ENCODE assay signal across 30 cellular contexts in the genomic region with DNA sequence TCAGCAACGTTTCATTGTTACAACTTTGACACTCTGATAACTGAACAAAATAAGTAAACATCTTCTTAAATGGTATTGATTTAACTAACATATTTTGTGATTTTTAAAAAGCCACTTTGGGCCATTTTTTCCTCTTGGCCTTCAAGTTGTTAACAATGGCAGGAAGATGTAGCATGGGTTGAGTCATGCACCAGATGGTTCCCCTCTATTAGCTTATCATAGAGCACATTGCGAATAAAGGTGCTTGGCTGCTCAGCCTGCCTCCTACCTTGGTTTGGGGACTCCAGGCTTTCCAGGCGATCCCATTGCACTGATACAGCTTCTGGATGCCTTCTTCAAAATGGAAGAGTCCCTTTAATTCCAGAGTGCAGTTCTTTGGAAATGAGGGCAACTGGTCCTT. TPM values are rescaled to one million over a fixed set of nuclear protein-coding genes. Genes with fewer than 3 reads are reported as not detected.
"Had no signal": no experiment of that assay in that cellular context is flagged by ENCODE, and none has a peak within 500 bp of the region (broad histone marks: within the 10 kb centered on the region; RNA-seq: fewer than 3 reads in every experiment).

No MANE protein-coding gene starts in this region.

- H3K27ac ChIP-seq: brain microvascular endothelial cell, colonic mucosa, gastrocnemius medialis, heart left ventricle, transverse colon, uterus, VCaP had no signal

- FAIRE-seq: islet of Langerhans had no signal

- H3K4me1 Mint-ChIP-seq: activated T-helper 17 cell treated with anti-CD3 and anti-CD28 coated beads, Interleukin-2, amount 50 U/mL, for 72 hours; central memory CD8-positive, alpha-beta T cell; stimulated activated naive B cell treated with anti-CD40 and anti-IgM and Interleukin-4, amounts not matched to agents 10 μg/mL and 1 μg/mL and 100 μg/mL, for 72 hours had no signal

- DNase-seq: activated CD4-positive, alpha-beta T cell treated with anti-CD3 and anti-CD28 coated beads, Interleukin-2, amount 50 U/mL, for 1 hour; activated T-cell treated with anti-CD3 and anti-CD28 coated beads, Interleukin-2, amount 50 U/mL, for 1 hour; aorta; brain microvascular endothelial cell; colonic mucosa; gastrocnemius medialis; heart left ventricle; left cardiac atrium; naive thymus-derived CD4-positive, alpha-beta T cell; occipital lobe; stimulated activated CD4-positive, alpha-beta T cell treated with anti-CD3 and anti-CD28 coated beads, Interleukin-2, amount 100 ng/mL, for 48 hours; stimulated activated CD8-positive, alpha-beta memory T cell treated with anti-CD3 and anti-CD28 coated beads, Interleukin-4, amount 100 ng/mL, for 48 hours; stimulated activated naive B cell treated with anti-CD40 and anti-IgM and Interleukin-4, amounts not matched to agents 10 μg/mL and 1 μg/mL and 100 μg/mL, for 72 hours; SW 1271; transverse colon; uterus had no signal

- H3K36me3 Mint-ChIP-seq: activated naive CD4-positive, alpha-beta T cell treated with anti-CD3 and anti-CD28 coated beads, Interleukin-2, amount 50 U/mL, for 72 hours; naive thymus-derived CD4-positive, alpha-beta T cell; stimulated activated naive B cell treated with anti-CD40 and anti-IgM and Interleukin-4, amounts not matched to agents 10 μg/mL and 1 μg/mL and 100 μg/mL, for 72 hours had no signal

- H3K36me3 ChIP-seq: brain microvascular endothelial cell, colonic mucosa, gastrocnemius medialis, transverse colon, uterus had no signal

- H3K9me3 ChIP-seq: colonic mucosa, gastrocnemius medialis, heart left ventricle, transverse colon, uterus had no signal

- ATAC-seq: activated CD4-positive, CD25-positive, alpha-beta regulatory T cell treated with anti-CD3 and anti-CD28 coated beads, Interleukin-2, amount 50 U/mL, for 24 hours; activated naive CD4-positive, alpha-beta T cell treated with anti-CD3 and anti-CD28 coated beads, Interleukin-2, amount 50 U/mL, for 72 hours; activated T-helper 17 cell treated with anti-CD3 and anti-CD28 coated beads, Interleukin-2, amount 50 U/mL, for 72 hours; gastrocnemius medialis; heart left ventricle; left cardiac atrium; naive thymus-derived CD4-positive, alpha-beta T cell; sciatic nerve; stimulated activated naive B cell treated with anti-CD40 and anti-IgM and Interleukin-4, amounts not matched to agents 10 μg/mL and 1 μg/mL and 100 μg/mL, for 72 hours had no signal

- H3K4me3 ChIP-seq: colonic mucosa, gastrocnemius medialis, heart left ventricle, transverse colon, uterus had no signal

- H3K27me3 ChIP-seq: brain microvascular endothelial cell, colonic mucosa, gastrocnemius medialis, heart left ventricle, transverse colon, uterus had no signal

- H3K27ac Mint-ChIP-seq: activated naive CD4-positive, alpha-beta T cell treated with anti-CD3 and anti-CD28 coated beads, Interleukin-2, amount 50 U/mL, for 72 hours; activated T-helper 17 cell treated with anti-CD3 and anti-CD28 coated beads, Interleukin-2, amount 50 U/mL, for 72 hours; naive thymus-derived CD4-positive, alpha-beta T cell; stimulated activated naive B cell treated with anti-CD40 and anti-IgM and Interleukin-4, amounts not matched to agents 10 μg/mL and 1 μg/mL and 100 μg/mL, for 72 hours had no signal

- H3K4me1 ChIP-seq: colonic mucosa, gastrocnemius medialis, transverse colon, uterus had no signal

- H3K4me3 Mint-ChIP-seq: activated T-helper 17 cell treated with anti-CD3 and anti-CD28 coated beads, Interleukin-2, amount 50 U/mL, for 72 hours; central memory CD8-positive, alpha-beta T cell; naive thymus-derived CD4-positive, alpha-beta T cell; neural crest cell; stimulated activated naive B cell treated with anti-CD40 and anti-IgM and Interleukin-4, amounts not matched to agents 10 μg/mL and 1 μg/mL and 100 μg/mL, for 72 hours had no signal

RNA-seq across cellular contexts. Expression of gene CER1, which starts 24.1 kb away (rescaled TPM):
- total RNA-seq: activated naive CD4-positive, alpha-beta T cell treated with anti-CD3 and anti-CD28 coated beads, Interleukin-2, amount 50 U/mL, for 72 hours; activated T-helper 17 cell treated with anti-CD3 and anti-CD28 coated beads, Interleukin-2, amount 50 U/mL, for 72 hours; colonic mucosa; esophagus mucosa; gastrocnemius medialis; heart left ventricle; left cardiac atrium; liver; mesenteric fat pad; naive thymus-derived CD4-positive, alpha-beta T cell; occipital lobe; sciatic nerve; T-helper 2 cell treated with Interferon-gamma antibody and Interleukin-4, amounts not matched to agents 100 ng/mL and 5 ng/mL, for 36 hours; temporal lobe had no signal
- polyA plus RNA-seq: adipose tissue; aorta; heart left ventricle; liver; naive thymus-derived CD4-positive, alpha-beta T cell had no signal
